17 cellular contexts compared by ENCODE assay signal in the genomic region with DNA sequence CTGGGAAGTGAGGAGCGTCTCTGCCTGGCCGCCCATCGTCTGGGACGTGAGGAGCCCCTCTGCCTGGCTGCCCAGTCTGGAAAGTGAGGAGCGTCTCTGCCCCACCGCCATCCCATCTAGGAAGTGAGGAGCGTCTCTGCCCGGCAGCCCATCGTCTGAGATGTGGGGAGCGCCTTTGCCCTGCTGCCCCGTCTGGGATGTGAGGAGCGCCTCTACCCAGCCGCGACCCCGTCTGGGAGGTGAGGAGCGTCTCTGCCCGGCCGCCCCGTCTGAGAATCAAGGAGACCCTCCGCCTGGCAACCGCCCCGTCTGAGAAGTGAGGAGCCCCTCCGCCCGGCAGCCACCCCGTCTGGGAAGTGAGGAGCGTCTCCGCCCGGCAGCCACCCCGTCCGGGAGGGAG. TPM values are rescaled to one million over a fixed set of nuclear protein-coding genes. Genes with fewer than 3 reads are reported as not detected.
"Had no signal": no experiment of that assay in that cellular context is flagged by ENCODE, and none has a peak within 500 bp of the region (broad histone marks: within the 10 kb centered on the region; RNA-seq: fewer than 3 reads in every experiment).

No MANE protein-coding gene starts in this region.

RNA-seq across cellular contexts. Expression of a gene that starts 19.9 kb away (rescaled TPM):
- total RNA-seq: activated naive CD4-positive, alpha-beta T cell treated with anti-CD3 and anti-CD28 coated beads for 36 hours; activated naive CD4-positive, alpha-beta T cell treated with anti-CD3 and anti-CD28 coated beads, Interleukin-2, amount 50 U/mL, for 72 hours; activated naive CD8-positive, alpha-beta T cell treated with anti-CD3 and anti-CD28 coated beads for 36 hours; activated naive CD8-positive, alpha-beta T cell treated with anti-CD3 and anti-CD28 coated beads, Interleukin-2, amount 10 ng/mL, durations not matched to agents 7 days and 5 days; activated T-cell treated with anti-CD3 and anti-CD28 coated beads, Interleukin-2, amount 50 U/mL, for 72 hours; activated T-helper 1 cell treated with anti-CD3 and anti-CD28 coated beads, Interleukin-12 subunit alpha, Interleukin-12 subunit beta, Interleukin-2, Interleukin-4 antibody, amounts not matched to agents 30 ng/mL and 10 ng/mL and 1 ng/mL, durations not matched to agents 14 hours and 24 hours and 36 hours; activated T-helper 17 cell treated with anti-CD3 and anti-CD28 coated beads, Interleukin-2, amount 50 U/mL, for 72 hours; activated T-helper 2 cell treated with anti-CD3 and anti-CD28 coated beads, Interferon-gamma antibody, Interleukin-2, Interleukin-4, amounts not matched to agents 10 μg/mL and 5 μg/mL and 100 μg/mL, durations not matched to agents 14 hours and 24 hours and 36 hours; adrenal gland; aorta; ascending aorta; astrocyte; body of pancreas; breast epithelium; bronchial epithelial cell; cardiac muscle cell; cardiac septum had no signal
- polyA plus RNA-seq: adrenal gland, aorta, cardiac muscle cell had no signal
